Comparison of ENCODE assay signal across 12 cellular contexts in the genomic region with DNA sequence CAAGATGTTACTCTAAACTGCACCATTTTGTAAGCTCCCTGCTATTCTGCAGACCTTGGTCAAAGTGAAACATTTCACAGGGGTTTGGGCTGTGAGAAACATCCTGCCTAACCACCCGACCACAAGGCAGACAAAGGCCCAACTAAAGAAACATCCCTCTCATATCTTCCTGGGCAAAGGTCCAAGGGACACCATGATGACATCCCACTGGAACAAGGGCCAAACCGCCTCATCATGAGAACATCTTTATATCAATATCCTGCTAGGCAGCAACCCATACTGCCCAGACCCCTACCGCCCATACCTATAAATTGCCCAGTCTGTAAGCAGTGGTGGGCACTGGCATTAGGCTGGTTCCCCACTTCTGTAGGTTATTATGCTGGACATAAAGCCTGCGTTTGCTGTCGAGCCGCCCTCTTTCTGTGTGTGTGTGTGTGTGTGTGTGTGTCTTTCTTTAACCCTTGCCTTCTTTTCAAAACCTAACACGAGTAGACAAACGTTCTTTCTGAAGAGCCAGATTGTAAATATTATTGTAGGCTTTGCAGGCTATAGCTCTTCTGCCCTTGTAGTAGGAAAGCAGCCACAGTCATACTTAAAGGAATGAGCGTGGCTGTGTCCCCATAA. TPM values are rescaled to one million over a fixed set of nuclear protein-coding genes. Genes with fewer than 3 reads are reported as not detected.
DNase-seq lines count a peak whose midpoint lies in the region; ATAC-seq and TF ChIP-seq lines count a peak whose summit lies in the region.
"Had no signal": no experiment of that assay in that cellular context is flagged by ENCODE, and none has a peak within 500 bp of the region (broad histone marks: within the 10 kb centered on the region; RNA-seq: fewer than 3 reads in every experiment).

No MANE protein-coding gene starts in this region.

- H3K27ac Mint-ChIP-seq in endothelial cell (ENCODE audit: unreplicated experiment) (no peak overlapping the region), osteocyte (ENCODE audit: unreplicated experiment) (no peak overlapping the region)

- H3K36me3 Mint-ChIP-seq in endothelial cell (ENCODE audit: low read depth, unreplicated experiment), result peaks cover 13% of the 10 kb centered on the region
- H3K36me3 Mint-ChIP-seq in osteocyte (ENCODE audit: unreplicated experiment), result peaks cover 13% of the 10 kb centered on the region

- H3K9me3 Mint-ChIP-seq in endothelial cell (ENCODE audit: unreplicated experiment) (no peaks in the 10 kb centered on the region), osteocyte (ENCODE audit: unreplicated experiment) (no peaks in the 10 kb centered on the region)

- no peak for ATAC-seq in GM21576 (IDR thresholded peaks at IDR 0.05; ENCODE audit: unreplicated experiment)
- ATAC-seq in HG03457 (IDR thresholded peaks at IDR 0.05; ENCODE audit: unreplicated experiment), result no peak

- H3K27me3 Mint-ChIP-seq in endothelial cell (ENCODE audit: unreplicated experiment) (peaks cover 6% of the 10 kb centered on the region), osteocyte (ENCODE audit: unreplicated experiment) (peaks cover 29% of the 10 kb centered on the region)

- TF ChIP-seq CTCF in GM12865 (IDR thresholded peaks at IDR 0.05; ENCODE audit: insufficient read depth, low read depth, low read length, missing control alignments) (no peak), endothelial cell (IDR thresholded peaks at IDR 0.05; ENCODE audit: unreplicated experiment) (no peak), osteocyte (IDR thresholded peaks at IDR 0.05) (no peak)

- peak overlapping the region; percentile 78 for H3K4me3 Mint-ChIP-seq in endothelial cell (ENCODE audit: unreplicated experiment)
- H3K4me3 Mint-ChIP-seq in osteocyte (ENCODE audit: unreplicated experiment), result peak overlapping the region; percentile 96

- no peak overlapping the region for H3K4me3 ChIP-seq in GM12865 (ENCODE audit: low read depth, low read length)

- DNase-seq in GM12865 (ENCODE audit: low read depth) (peak; percentile 51), NCI-H2029 treated with DMSO at 0.1 percent for 48 hours (lab: John Stamatoyannopoulos, UW) (peak; percentile 100), endothelial cell (ENCODE audit: low spot score) (no peak), osteocyte (ENCODE audit: extremely low spot score, unreplicated experiment) (no peak), C1 segment of cervical spinal cord (lab: John Stamatoyannopoulos, UW) (no peak)
- DNase-seq: DMS79 treated with DMSO at 0.1 percent for 48 hours, mammary epithelial cell, NCI-H2107, right lobe of liver had no signal

- H3K4me1 Mint-ChIP-seq in endothelial cell (ENCODE audit: unreplicated experiment), result peaks cover 12% of the 10 kb centered on the region
- H3K4me1 Mint-ChIP-seq in osteocyte (ENCODE audit: unreplicated experiment), result peaks cover 21% of the 10 kb centered on the region

RNA-seq across cellular contexts. Expression of a gene that starts 1.0 kb away (rescaled TPM):
- total RNA-seq in endothelial cell (ENCODE audit: unreplicated experiment) (38.1 TPM), osteocyte (38.4 and 40.8 TPM in 2 replicates)

RNA-seq across cellular contexts. Expression of a gene that starts 33.5 kb away (rescaled TPM):
- total RNA-seq in endothelial cell (ENCODE audit: unreplicated experiment) (0.36 TPM), osteocyte (0.18 TPM in 1 of 2 replicates, not detected in the other)
- total RNA-seq: vagina had no signal

RNA-seq across cellular contexts. Expression of a gene that starts 46.4 kb away (rescaled TPM):
- not detected for total RNA-seq in endothelial cell (ENCODE audit: unreplicated experiment)
- not detected in 2 replicates for total RNA-seq in osteocyte
- total RNA-seq: right lobe of liver had no signal

RNA-seq across cellular contexts. Expression of a gene that starts 51.0 kb away (rescaled TPM):
- total RNA-seq in endothelial cell (ENCODE audit: unreplicated experiment) (0.10 TPM), osteocyte (0.08 TPM in 1 of 2 replicates, not detected in the other)
- total RNA-seq: mammary epithelial cell had no signal

Comparison
In these comparisons a context has a peak if more than half of its experiments do, and no peak if none do; other contexts are left out.
1. DNase-seq: peak in GM12865 (single experiment) and NCI-H2029 treated with DMSO at 0.1 percent for 48 hours (single experiment); none in endothelial cell (single experiment), osteocyte (single experiment) and C1 segment of cervical spinal cord (0 of 14).